Comparison of ENCODE assay signal across 24 cellular contexts in the genomic region with DNA sequence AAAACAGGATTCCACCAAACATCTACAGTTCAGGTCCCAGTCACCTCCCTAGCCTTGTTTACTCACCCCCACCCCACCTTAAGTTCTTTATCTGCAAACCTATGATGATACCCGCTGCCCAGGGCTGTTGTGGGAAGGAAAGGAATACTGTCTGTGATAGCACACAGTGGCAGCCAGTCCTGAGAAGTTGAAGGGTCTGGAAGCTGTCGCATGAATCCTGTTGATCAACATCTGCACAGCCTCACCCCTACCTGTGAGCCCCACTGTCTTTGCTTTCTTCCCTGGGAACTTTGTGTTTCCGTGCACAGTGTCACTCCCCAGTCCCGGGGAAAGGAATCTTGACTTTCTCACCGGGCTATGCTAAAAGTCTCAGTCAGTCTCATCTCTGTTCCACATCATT.
A peak's percentile ranks its signal among the peaks of the same experiment; 100 is the strongest.
DNase-seq lines count a peak whose midpoint lies in the region; ATAC-seq, FAIRE-seq and TF ChIP-seq lines count a peak whose summit lies in the region.
"Had no signal": no experiment of that assay in that cellular context is flagged by ENCODE, and none has a peak within 500 bp of the region (broad histone marks: within the 10 kb centered on the region; RNA-seq: fewer than 3 reads in every experiment).

No MANE protein-coding gene starts in this region.

- TF ChIP-seq EP300 in H1 (IDR thresholded peaks at IDR 0.05; ENCODE audit: borderline replicate concordance in 1 of 2, low read depth in 2 of 2, low read length in 2 of 2), result no peak
- no peak for TF ChIP-seq EP300 in upper lobe of left lung (IDR thresholded peaks at IDR 0.05)

- H3K4me1 Mint-ChIP-seq in mesothelial cell of epicardium, result peaks cover 31% of the 10 kb centered on the region
- H3K4me1 Mint-ChIP-seq: activated CD4-positive, alpha-beta T cell treated with anti-CD3 and anti-CD28 coated beads, Interleukin-2, amount 10 ng/mL, durations not matched to agents 24 days and 14 days; activated CD8-positive, alpha-beta memory T cell treated with anti-CD3 and anti-CD28 coated beads, Interleukin-2, amount 10 ng/mL, durations not matched to agents 7 days and 5 days; activated naive CD4-positive, alpha-beta T cell treated with anti-CD3 and anti-CD28 coated beads, Interleukin-2, amount 50 U/mL, for 24 hours; stimulated activated naive B cell treated with anti-CD40 and anti-IgM and Interleukin-4, amounts not matched to agents 10 μg/mL and 1 μg/mL and 100 μg/mL, for 72 hours had no signal

- no peak overlapping the region for H3K4me2 ChIP-seq in H1 (ENCODE audit: insufficient read depth in 1 of 2, low read depth in 2 of 2, low read length in 2 of 2)
- H3K4me2 ChIP-seq in OCI-LY7 (ENCODE audit: low read length), result no peak overlapping the region

- H3K4me3 ChIP-seq in cardiac muscle cell (no peak overlapping the region), H1 (ENCODE audit: extremely low read depth in 1 of 4, insufficient read depth in 2 of 4, low read depth in 3 of 4, low read length in 4 of 4) (no peak overlapping the region), upper lobe of left lung (no peak overlapping the region), OCI-LY7 (ENCODE audit: low read depth, low read length, poor library complexity, severe bottlenecking) (no peak overlapping the region)
- H3K4me3 ChIP-seq: spleen had no signal

- H3K23ac ChIP-seq in H1 (ENCODE audit: insufficient read length), result no peak overlapping the region

- ATAC-seq in left ventricle myocardium superior, result no peak
- ATAC-seq in upper lobe of left lung (ENCODE audit: low FRiP score in 2 of 2), result no peak
- ATAC-seq: activated CD8-positive, alpha-beta memory T cell treated with anti-CD3 and anti-CD28 coated beads, Interleukin-2, amount 10 ng/mL, durations not matched to agents 7 days and 5 days; stimulated activated naive B cell treated with anti-CD40 and anti-IgM and Interleukin-4, amounts not matched to agents 10 μg/mL and 1 μg/mL and 100 μg/mL, for 72 hours had no signal

- H3K36me3 ChIP-seq in cardiac muscle cell (no peaks in the 10 kb centered on the region), H1 (ENCODE audit: control insufficient read depth in 2 of 4, insufficient read depth in 4 of 4, low read length in 3 of 4) (no peaks in the 10 kb centered on the region), upper lobe of left lung (peaks cover 0 to 9% (median 0%) of the 10 kb centered on the region in 4 donors), OCI-LY7 (ENCODE audit: insufficient read depth, low read length) (no peaks in the 10 kb centered on the region)
- H3K36me3 ChIP-seq: spleen had no signal

- no peak overlapping the region for H2BK120ac ChIP-seq in H1 (replicated peaks; ENCODE audit: low read depth, low read length)

- WGBS in H1 (ENCODE audit: extremely low coverage in 1 of 2, insufficient coverage in 1 of 2, insufficient read length in 1 of 2, insufficient replicate concordance in 2 of 2, low coverage in 1 of 2, low lambda C conversion rate in 2 of 2, missing lambda C conversion rate in 1 of 2), 2 experiments, result 84% methylated on average over 5 of the region's 5 CpGs; no CpG with 5 or more reads in 1 of the 2 experiments
- 77 to 80% methylated on average over 5 of the region's 5 CpGs for WGBS in upper lobe of left lung, 2 donors

- no peak overlapping the region for H2BK5ac ChIP-seq in H1 (ENCODE audit: low read depth, low read length)

- H3K18ac ChIP-seq in H1 (ENCODE audit: extremely low read depth, low read length), result no peak overlapping the region

- no peak overlapping the region for H3K14ac ChIP-seq in H1 (ENCODE audit: insufficient read length)

- no TSS peak for BruUV-seq in OCI-LY7 (replicated peaks; lab: Mats Ljungman, UMichigan)

- DNase-seq in cardiac muscle cell (ENCODE audit: low read depth in 1 of 2, low spot score in 1 of 2) (no peak), left ventricle myocardium superior (no peak), H1 (ENCODE audit: low read depth in 1 of 2, low spot score in 2 of 2) (no peak), mesothelial cell of epicardium (ENCODE audit: low spot score in 2 of 2, unreplicated experiment in 2 of 2) (no peak), upper lobe of left lung (no peak), OCI-LY7 (ENCODE audit: low spot score) (no peak), hepatic stellate cell (ENCODE audit: low spot score) (no peak)
- no peak for DNase-seq in activated CD4-positive, alpha-beta T cell treated with anti-CD3 and anti-CD28 coated beads, Interleukin-2, amount 50 U/mL, for 1 hour
- DNase-seq: activated CD4-positive, alpha-beta T cell treated with anti-CD3 and anti-CD28 coated beads, Interleukin-2, amount 10 ng/mL, durations not matched to agents 24 days and 14 days; activated CD8-positive, alpha-beta memory T cell treated with anti-CD3 and anti-CD28 coated beads, Interleukin-2, amount 10 ng/mL, durations not matched to agents 7 days and 5 days; CD4-positive, alpha-beta T cell; head of caudate nucleus; NCI-H1694; NCI-H2171 treated with DMSO at 0.1 percent for 48 hours; NCI-H526 treated with DMSO at 0.1 percent for 48 hours; spleen; stimulated activated CD4-positive, alpha-beta T cell treated with anti-CD3 and anti-CD28 coated beads, Interleukin-4, amount 100 ng/mL, for 1 hour; stimulated activated naive B cell treated with anti-CD40 and anti-IgM and Interleukin-4, amounts not matched to agents 10 μg/mL and 1 μg/mL and 100 μg/mL, for 72 hours had no signal

- H2BK12ac ChIP-seq in H1 (ENCODE audit: low read depth, low read length), result no peak overlapping the region

- H3K9me2 ChIP-seq in OCI-LY7 (ENCODE audit: insufficient read depth, low read length), result no peaks in the 10 kb centered on the region

- no peaks in the 10 kb centered on the region for H3K79me1 ChIP-seq in H1 (ENCODE audit: low read depth, low read length)

- H4K91ac ChIP-seq in H1 (replicated peaks; ENCODE audit: insufficient read length, low read length), result peak overlapping the region; percentile 11

- H3K9me3 Mint-ChIP-seq in mesothelial cell of epicardium, result peaks cover 11% of the 10 kb centered on the region
- H3K9me3 Mint-ChIP-seq: activated CD4-positive, alpha-beta T cell treated with anti-CD3 and anti-CD28 coated beads, Interleukin-2, amount 10 ng/mL, durations not matched to agents 24 days and 14 days; activated naive CD4-positive, alpha-beta T cell treated with anti-CD3 and anti-CD28 coated beads, Interleukin-2, amount 50 U/mL, for 24 hours; activated T-helper 1 cell treated with anti-CD3 and anti-CD28 coated beads, Interleukin-12 subunit alpha, Interleukin-12 subunit beta, Interleukin-2, Interleukin-4 antibody, amounts not matched to agents 30 ng/mL and 10 ng/mL and 1 ng/mL, durations not matched to agents 14 hours and 24 hours and 36 hours; CD4-positive, alpha-beta T cell; stimulated activated naive B cell treated with anti-CD40 and anti-IgM and Interleukin-4, amounts not matched to agents 10 μg/mL and 1 μg/mL and 100 μg/mL, for 72 hours; T-helper 2 cell treated with Interferon-gamma antibody and Interleukin-4, amounts not matched to agents 5 μg/mL and 100 μg/mL, for 36 hours had no signal

- POLR2A ChIA-PET in H1 (lab: Charles Lee; ENCODE audit: partially characterized antibody), result no interaction called here
- POLR2A ChIA-PET in OCI-LY7 (lab: Charles Lee), result no interaction called here

- intact Hi-C loops in left ventricle myocardium superior (cut with micrococcal nuclease) (no loop called here), OCI-LY7 (cut with micrococcal nuclease; ENCODE audit: unreplicated experiment) (no loop called here)

- H3K9ac ChIP-seq in H1 (replicated peaks in 1 of 4; ENCODE audit: extremely low read depth in 1 of 4, low read depth in 3 of 4, low read length in 3 of 4), result no peak overlapping the region

- H3K4me3 Mint-ChIP-seq in mesothelial cell of epicardium, result no peak overlapping the region
- H3K4me3 Mint-ChIP-seq: activated CD4-positive, alpha-beta T cell treated with anti-CD3 and anti-CD28 coated beads, Interleukin-2, amount 10 ng/mL, durations not matched to agents 24 days and 14 days; activated CD8-positive, alpha-beta memory T cell treated with anti-CD3 and anti-CD28 coated beads, Interleukin-2, amount 10 ng/mL, durations not matched to agents 7 days and 5 days; activated naive CD4-positive, alpha-beta T cell treated with anti-CD3 and anti-CD28 coated beads, Interleukin-2, amount 50 U/mL, for 24 hours; activated T-helper 1 cell treated with anti-CD3 and anti-CD28 coated beads, Interleukin-12 subunit alpha, Interleukin-12 subunit beta, Interleukin-2, Interleukin-4 antibody, amounts not matched to agents 30 ng/mL and 10 ng/mL and 1 ng/mL, durations not matched to agents 14 hours and 24 hours and 36 hours; CD4-positive, alpha-beta T cell; stimulated activated naive B cell treated with anti-CD40 and anti-IgM and Interleukin-4, amounts not matched to agents 10 μg/mL and 1 μg/mL and 100 μg/mL, for 72 hours; T-helper 2 cell treated with Interferon-gamma antibody and Interleukin-4, amounts not matched to agents 5 μg/mL and 100 μg/mL, for 36 hours had no signal

- no peak overlapping the region for H2AK5ac ChIP-seq in H1 (ENCODE audit: low read depth, low read length)

- H3K9me3 ChIP-seq in cardiac muscle cell (ENCODE audit: low read depth), result no peaks in the 10 kb centered on the region
- H3K9me3 ChIP-seq in H1 (ENCODE audit: insufficient read depth in 2 of 2, low read depth in 1 of 2, low read length in 1 of 2), result no peaks in the 10 kb centered on the region
- no peaks in the 10 kb centered on the region for H3K9me3 ChIP-seq in upper lobe of left lung
- H3K9me3 ChIP-seq in OCI-LY7 (ENCODE audit: low read length), result no peaks in the 10 kb centered on the region
- H3K9me3 ChIP-seq: spleen had no signal

- TF ChIP-seq RAD21 in H1 (IDR thresholded peaks at IDR 0.05 in 1 of 2, conservative IDR thresholded peaks at IDR 0.05 in 1 of 2; ENCODE audit: low read depth in 2 of 2, low read length in 2 of 2), result no peak

- H3K27ac ChIP-seq in cardiac muscle cell (peak overlapping the region; percentile 74), H1 (ENCODE audit: low read depth, low read length) (no peak overlapping the region), upper lobe of left lung (peak overlapping the region; percentile 50 to 78 (median 74)), OCI-LY7 (ENCODE audit: low read depth, low read length, poor library complexity, severe bottlenecking) (no peak overlapping the region)
- H3K27ac ChIP-seq: 22Rv1, HL-60, VCaP had no signal

- CTCF ChIA-PET in H1 (lab: Charles Lee; ENCODE audit: partially characterized antibody) (interaction anchor here (0.8 kb wide), 1 partner anchor 10 kb away, joined by 3 read pairs; no protein-coding TSS in a partner anchor), OCI-LY7 (lab: Charles Lee; ENCODE audit: unreplicated experiment) (no interaction called here)

- H3K27me3 ChIP-seq in cardiac muscle cell (no peaks in the 10 kb centered on the region), H1 (replicated peaks in 1 of 4; ENCODE audit: control insufficient read depth in 3 of 4, extremely low read depth in 1 of 4, insufficient read depth in 3 of 4, low read length in 3 of 4) (no peaks in the 10 kb centered on the region), upper lobe of left lung (no peaks in the 10 kb centered on the region)
- H3K27me3 ChIP-seq: spleen had no signal

- peak overlapping the region; percentile 91 for H3K27ac Mint-ChIP-seq in mesothelial cell of epicardium
- H3K27ac Mint-ChIP-seq: activated CD4-positive, alpha-beta T cell treated with anti-CD3 and anti-CD28 coated beads, Interleukin-2, amount 10 ng/mL, durations not matched to agents 24 days and 14 days; activated CD8-positive, alpha-beta memory T cell treated with anti-CD3 and anti-CD28 coated beads, Interleukin-2, amount 10 ng/mL, durations not matched to agents 7 days and 5 days; activated naive CD4-positive, alpha-beta T cell treated with anti-CD3 and anti-CD28 coated beads, Interleukin-2, amount 50 U/mL, for 24 hours; activated T-helper 1 cell treated with anti-CD3 and anti-CD28 coated beads, Interleukin-12 subunit alpha, Interleukin-12 subunit beta, Interleukin-2, Interleukin-4 antibody, amounts not matched to agents 30 ng/mL and 10 ng/mL and 1 ng/mL, durations not matched to agents 14 hours and 24 hours and 36 hours; CD4-positive, alpha-beta T cell; stimulated activated naive B cell treated with anti-CD40 and anti-IgM and Interleukin-4, amounts not matched to agents 10 μg/mL and 1 μg/mL and 100 μg/mL, for 72 hours; T-helper 2 cell treated with Interferon-gamma antibody and Interleukin-4, amounts not matched to agents 5 μg/mL and 100 μg/mL, for 36 hours had no signal

- peaks cover 5% of the 10 kb centered on the region for H3K36me3 Mint-ChIP-seq in mesothelial cell of epicardium
- H3K36me3 Mint-ChIP-seq: activated CD8-positive, alpha-beta memory T cell treated with anti-CD3 and anti-CD28 coated beads, Interleukin-2, amount 10 ng/mL, durations not matched to agents 7 days and 5 days had no signal

- no peak overlapping the region for H4K8ac ChIP-seq in H1 (ENCODE audit: extremely low read depth, insufficient read depth, low read length)

- H2BK20ac ChIP-seq in H1 (ENCODE audit: low read length), result no peak overlapping the region

- H2AFZ ChIP-seq in H1 (ENCODE audit: low read length), result no peak overlapping the region
- H2AFZ ChIP-seq in OCI-LY7 (ENCODE audit: low read length), result no peak overlapping the region

- no peak overlapping the region for H3K56ac ChIP-seq in H1 (replicated peaks; ENCODE audit: insufficient read length, low read depth, low read length)

- H3K79me2 ChIP-seq in H1 (ENCODE audit: control insufficient read depth in 1 of 2, insufficient read depth in 2 of 2, low read length in 2 of 2) (no peaks in the 10 kb centered on the region), OCI-LY7 (ENCODE audit: insufficient read depth, low read depth, low read length) (no peaks in the 10 kb centered on the region)

- H4K20me1 ChIP-seq in H1 (replicated peaks in 1 of 2; ENCODE audit: control insufficient read depth in 1 of 2, insufficient read depth in 2 of 2, low read length in 2 of 2) (no peaks in the 10 kb centered on the region), OCI-LY7 (ENCODE audit: insufficient read depth, low read length) (no peaks in the 10 kb centered on the region)

- TF ChIP-seq POLR2A in H1 (IDR thresholded peaks at IDR 0.05; ENCODE audit: control extremely low read depth in 1 of 2, low read depth in 2 of 2, low read length in 2 of 2), result no peak
- no peak for TF ChIP-seq POLR2A in upper lobe of left lung (IDR thresholded peaks at IDR 0.05)

- FAIRE-seq in H1 (lab: Jason Lieb, UNC), result no peak

- no peak overlapping the region for H4K5ac ChIP-seq in H1 (ENCODE audit: insufficient read length, low read depth, low read length)

- H2BK15ac ChIP-seq in H1 (ENCODE audit: low read length), result no peak overlapping the region

- no peaks in the 10 kb centered on the region for H3K23me2 ChIP-seq in H1 (ENCODE audit: low read depth, low read length)

- no peak overlapping the region for H3K4ac ChIP-seq in H1 (replicated peaks; ENCODE audit: insufficient read length, low read depth, low read length)

- TF ChIP-seq CTCF in cardiac muscle cell (IDR thresholded peaks at IDR 0.05; ENCODE audit: low read depth, low read length) (no peak), H1 (IDR thresholded peaks at IDR 0.05; ENCODE audit: control extremely low read depth in 1 of 3, insufficient read depth in 1 of 3, low read depth in 1 of 3, low read length in 3 of 3) (no peak), mesothelial cell of epicardium (IDR thresholded peaks at IDR 0.05; ENCODE audit: unreplicated experiment) (no peak), upper lobe of left lung (IDR thresholded peaks at IDR 0.05) (no peak), OCI-LY7 (conservative IDR thresholded peaks at IDR 0.05; ENCODE audit: low read length) (no peak)

- H3K4me1 ChIP-seq in cardiac muscle cell (ENCODE audit: low read depth) (peaks cover 12% of the 10 kb centered on the region), H1 (replicated peaks in 1 of 4; ENCODE audit: control insufficient read depth in 3 of 4, insufficient read depth in 4 of 4, low read length in 3 of 4) (0 out of 7 replicates have a peak, but pooled peaks cover 0 to 2% (median under 1%) of the 10 kb centered on the region in 4 experiments), upper lobe of left lung (peaks cover 21 to 33% (median 29%) of the 10 kb centered on the region in 4 donors), OCI-LY7 (ENCODE audit: insufficient read depth, low read length, poor library complexity, severe bottlenecking) (no peaks in the 10 kb centered on the region)

- no peaks in the 10 kb centered on the region for H3K27me3 Mint-ChIP-seq in mesothelial cell of epicardium (ENCODE audit: low read depth)
- H3K27me3 Mint-ChIP-seq: activated CD4-positive, alpha-beta T cell treated with anti-CD3 and anti-CD28 coated beads, Interleukin-2, amount 10 ng/mL, durations not matched to agents 24 days and 14 days; activated CD8-positive, alpha-beta memory T cell treated with anti-CD3 and anti-CD28 coated beads, Interleukin-2, amount 10 ng/mL, durations not matched to agents 7 days and 5 days; activated naive CD4-positive, alpha-beta T cell treated with anti-CD3 and anti-CD28 coated beads, Interleukin-2, amount 50 U/mL, for 24 hours; CD4-positive, alpha-beta T cell; stimulated activated naive B cell treated with anti-CD40 and anti-IgM and Interleukin-4, amounts not matched to agents 10 μg/mL and 1 μg/mL and 100 μg/mL, for 72 hours had no signal

Comparison
In these comparisons a context has a peak if more than half of its experiments do, and no peak if none do; other contexts are left out.
1. H3K27ac ChIP-seq: peak in cardiac muscle cell (single experiment) and upper lobe of left lung (4 of 4); none in H1 (single experiment) and OCI-LY7 (single experiment).